1 cellular context compared by ENCODE assay signal in genomic region chr2:120937736-120938131, GRCh38.
TF ChIP-seq lines count a peak whose summit lies in the region.

No MANE protein-coding gene starts in this region.

TF ChIP-seq in SK-N-SH, 30 proteins besides CTCF, POLR2A, EP300 and RAD21 (continued from another document):
- no peak for TF ChIP-seq NRF1 (IDR thresholded peaks at IDR 0.05; ENCODE audit: low read depth, low read length)
- TF ChIP-seq TEAD4 (IDR thresholded peaks at IDR 0.05; ENCODE audit: borderline replicate concordance, insufficient read depth), result no peak
- TF ChIP-seq PBX3 (IDR thresholded peaks at IDR 0.05), result peak; percentile 67
- TF ChIP-seq EZH2phosphoT487 (IDR thresholded peaks at IDR 0.05; ENCODE audit: borderline replicate concordance, low read depth), result no peak
- peak; percentile 11; the same call in 1 of the 2 replicates for TF ChIP-seq SMC3 (IDR thresholded peaks at IDR 0.05; ENCODE audit: low read depth, low read length)
